Comparison of ENCODE assay signal across 13 cellular contexts in genomic region chr1:7436056-7437005, GRCh38.
DNase-seq lines count a peak whose midpoint lies in the region; ATAC-seq and TF ChIP-seq lines count a peak whose summit lies in the region.
"Had no signal": no experiment of that assay in that cellular context is flagged by ENCODE, and none has a peak within 500 bp of the region (broad histone marks: within the 10 kb centered on the region; RNA-seq: fewer than 3 reads in every experiment).

No MANE protein-coding gene starts in this region.

- H3K4me3 ChIP-seq in BLaER1 (no peak overlapping the region), GM23338 (no peak overlapping the region), osteoblast (ENCODE audit: insufficient read depth, low read length) (no peak overlapping the region)

- H3K4me3 Mint-ChIP-seq in GM23338 (no peak overlapping the region), chondrocyte (ENCODE audit: unreplicated experiment) (no peak overlapping the region)
- H3K4me3 Mint-ChIP-seq: B cell; CD14-positive monocyte; CD8-positive, alpha-beta T cell had no signal

- H2AFZ ChIP-seq in GM23338 (no peak overlapping the region), osteoblast (ENCODE audit: low read length) (no peak overlapping the region)

- no peaks in the 10 kb centered on the region for H3F3A ChIP-seq in GM23338 (replicated peaks; ENCODE audit: low read depth)

- H3K4me1 Mint-ChIP-seq in GM23338 (no peaks in the 10 kb centered on the region), chondrocyte (ENCODE audit: low read depth) (no peaks in the 10 kb centered on the region)
- H3K4me1 Mint-ChIP-seq: B cell had no signal

- no peak for DNase-seq in GM23338 (ENCODE audit: low spot score)
- peak; percentile 80 for DNase-seq in chondrocyte (ENCODE audit: low spot score)
- peak; percentile 73 for DNase-seq in osteoblast (ENCODE audit: insufficient read length, low spot score, missing footprints)
- no peak for DNase-seq in DMS153 (lab: John Stamatoyannopoulos, UW)
- DNase-seq: CD8-positive, alpha-beta T cell; COR-L47; DND-41; GDM1 had no signal

- TF ChIP-seq CTCF in GM23338 (conservative IDR thresholded peaks at IDR 0.05; ENCODE audit: low read depth in 2 of 2) (no peak), chondrocyte (IDR thresholded peaks at IDR 0.05) (no peak), osteoblast (IDR thresholded peaks at IDR 0.05; ENCODE audit: extremely low read depth, low read depth, low read length) (no peak)

- H3K27me3 Mint-ChIP-seq in GM23338 (ENCODE audit: insufficient read depth, low read depth, poor library complexity) (peaks cover 2% of the 10 kb centered on the region), chondrocyte (ENCODE audit: low read depth) (no peaks in the 10 kb centered on the region)

- H3K36me3 ChIP-seq in BLaER1 (no peaks in the 10 kb centered on the region), GM23338 (ENCODE audit: insufficient read depth) (no peaks in the 10 kb centered on the region), osteoblast (ENCODE audit: insufficient read depth, low read length) (no peaks in the 10 kb centered on the region)

- H3K4me1 ChIP-seq in BLaER1 (peaks cover 57% of the 10 kb centered on the region), GM23338 (ENCODE audit: insufficient read depth) (no peaks in the 10 kb centered on the region), osteoblast (ENCODE audit: insufficient read depth, low read length) (no peaks in the 10 kb centered on the region)

- ATAC-seq in GM23338 (peak; percentile 61), GM18868 (IDR thresholded peaks at IDR 0.05; ENCODE audit: unreplicated experiment) (no peak), GM21381 (IDR thresholded peaks at IDR 0.05; ENCODE audit: unreplicated experiment) (no peak)
- ATAC-seq: CD8-positive, alpha-beta T cell had no signal

- H3K9me3 Mint-ChIP-seq in GM23338 (peaks cover 7% of the 10 kb centered on the region; the same call in 2 of the 3 replicates), chondrocyte (ENCODE audit: low read depth) (no peaks in the 10 kb centered on the region)
- H3K9me3 Mint-ChIP-seq: CD8-positive, alpha-beta T cell had no signal

- H3K27me3 ChIP-seq in BLaER1, result no peaks in the 10 kb centered on the region
- H3K27me3 ChIP-seq in GM23338 (ENCODE audit: insufficient read depth), result no peaks in the 10 kb centered on the region
- H3K27me3 ChIP-seq in osteoblast (ENCODE audit: insufficient read depth, low read length), result no peaks in the 10 kb centered on the region

- H3K9ac ChIP-seq in BLaER1, result no peak overlapping the region

- no peaks in the 10 kb centered on the region for H3K9me2 ChIP-seq in GM23338 (ENCODE audit: insufficient read depth)

- no peaks in the 10 kb centered on the region for H3K79me2 ChIP-seq in GM23338 (replicated peaks; ENCODE audit: insufficient read depth)
- no peaks in the 10 kb centered on the region for H3K79me2 ChIP-seq in osteoblast (ENCODE audit: insufficient read depth, low read length)

- H3K4me2 ChIP-seq in BLaER1, result peak overlapping the region; percentile 56
- no peak overlapping the region for H3K4me2 ChIP-seq in GM23338
- no peak overlapping the region for H3K4me2 ChIP-seq in osteoblast (ENCODE audit: insufficient read depth, low read length)

- H4K20me1 ChIP-seq in BLaER1 (no peaks in the 10 kb centered on the region), GM23338 (replicated peaks; ENCODE audit: insufficient read depth) (no peaks in the 10 kb centered on the region), osteoblast (ENCODE audit: insufficient read depth, low read length) (no peaks in the 10 kb centered on the region)

- H3K27ac ChIP-seq in BLaER1 (0 out of 2 replicates have a peak overlapping the region, but pooled peaks have one; percentile 31), GM23338 (ENCODE audit: low read depth) (no peak overlapping the region), osteoblast (ENCODE audit: low read depth, low read length) (no peak overlapping the region)

- H3K36me3 Mint-ChIP-seq in GM23338 (ENCODE audit: low read depth), result no peaks in the 10 kb centered on the region; the same call in 1 of the 3 replicates
- H3K36me3 Mint-ChIP-seq in chondrocyte (ENCODE audit: low read depth), result no peaks in the 10 kb centered on the region
- H3K36me3 Mint-ChIP-seq: CD14-positive monocyte; CD8-positive, alpha-beta T cell had no signal

- H3K9me3 ChIP-seq in BLaER1 (no peaks in the 10 kb centered on the region), osteoblast (ENCODE audit: low read depth, low read length) (no peaks in the 10 kb centered on the region)

- peak overlapping the region; percentile 33; the same call in 1 of the 2 replicates for H3K27ac Mint-ChIP-seq in GM23338
- no peak overlapping the region for H3K27ac Mint-ChIP-seq in chondrocyte (ENCODE audit: unreplicated experiment)
- H3K27ac Mint-ChIP-seq: B cell; CD8-positive, alpha-beta T cell had no signal

TF ChIP-seq in GM23338, 12 proteins besides CTCF, POLR2A, EP300 and RAD21:
- TF ChIP-seq NANOG (IDR thresholded peaks at IDR 0.05; ENCODE audit: borderline replicate concordance), result no peak
- TF ChIP-seq ZNF462 (CRISPR knock-in tag; IDR thresholded peaks at IDR 0.05), result no peak
- no peak for TF ChIP-seq POLR2AphosphoS5 (IDR thresholded peaks at IDR 0.05; ENCODE audit: low read depth)
- no peak for TF ChIP-seq EZH2 (IDR thresholded peaks at IDR 0.05; ENCODE audit: low read depth, unreplicated experiment)
- TF ChIP-seq EZH2phosphoT487 (IDR thresholded peaks at IDR 0.05; ENCODE audit: unreplicated experiment), result no peak
- TF ChIP-seq JUNB (IDR thresholded peaks at IDR 0.05; ENCODE audit: unreplicated experiment), result no peak
- no peak for TF ChIP-seq CREB1 (CRISPR knock-in tag; IDR thresholded peaks at IDR 0.05; ENCODE audit: low read depth)
- no peak for TF ChIP-seq STAT1 (IDR thresholded peaks at IDR 0.05; ENCODE audit: unreplicated experiment)

Comparison
In these comparisons a context has a peak if more than half of its experiments do, and no peak if none do; other contexts are left out.
1. DNase-seq: peak in chondrocyte (single experiment) and osteoblast (single experiment); none in GM23338 (single experiment) and DMS153 (single experiment).